Comparison of ENCODE assay signal across 12 cellular contexts in genomic region chr2:234136461-234136860, GRCh38.
DNase-seq lines count a peak whose midpoint lies in the region; ATAC-seq, FAIRE-seq and TF ChIP-seq lines count a peak whose summit lies in the region.
"Had no signal": no experiment of that assay in that cellular context is flagged by ENCODE, and none has a peak within 500 bp of the region (broad histone marks: within the 10 kb centered on the region; RNA-seq: fewer than 3 reads in every experiment).

No MANE protein-coding gene starts in this region.

- no peak for FAIRE-seq in GM12892 (lab: Jason Lieb, UNC)
- FAIRE-seq: TTC549 had no signal

- H3K27ac ChIP-seq in epithelial cell of prostate, result peak overlapping the region; percentile 79

- peaks cover 7% of the 10 kb centered on the region for H3K27me3 Mint-ChIP-seq in T-helper 1 cell treated with Interleukin-12 subunit alpha and Interleukin-12 subunit beta and Interleukin-4 antibody, amounts not matched to agents 30 μg/mL and 1 μg/mL, for 36 hours (ENCODE audit: low read depth)

- peaks cover 3% of the 10 kb centered on the region for H3K36me3 Mint-ChIP-seq in T-helper 1 cell treated with Interleukin-12 subunit alpha and Interleukin-12 subunit beta and Interleukin-4 antibody, amounts not matched to agents 30 μg/mL and 1 μg/mL, for 36 hours (ENCODE audit: low read depth)

- no peaks in the 10 kb centered on the region for H3K9me3 Mint-ChIP-seq in T-helper 1 cell treated with Interleukin-12 subunit alpha and Interleukin-12 subunit beta and Interleukin-4 antibody, amounts not matched to agents 30 μg/mL and 1 μg/mL, for 36 hours

- peaks cover 19% of the 10 kb centered on the region for H3K4me1 Mint-ChIP-seq in T-helper 1 cell treated with Interleukin-12 subunit alpha and Interleukin-12 subunit beta and Interleukin-4 antibody, amounts not matched to agents 30 μg/mL and 1 μg/mL, for 36 hours (ENCODE audit: low read depth)

- H3K4me3 Mint-ChIP-seq in T-helper 1 cell treated with Interleukin-12 subunit alpha and Interleukin-12 subunit beta and Interleukin-4 antibody, amounts not matched to agents 30 μg/mL and 1 μg/mL, for 36 hours, result no peak overlapping the region
- H3K4me3 Mint-ChIP-seq: B cell had no signal

- H3K27ac Mint-ChIP-seq in T-helper 1 cell treated with Interleukin-12 subunit alpha and Interleukin-12 subunit beta and Interleukin-4 antibody, amounts not matched to agents 30 μg/mL and 1 μg/mL, for 36 hours, result peak overlapping the region; percentile 77
- H3K27ac Mint-ChIP-seq: B cell had no signal

- no peak for TF ChIP-seq POLR2A in GM12892 (IDR thresholded peaks at IDR 0.05; ENCODE audit: low read depth, low read length)

- no peak for ATAC-seq in GM21423 (IDR thresholded peaks at IDR 0.05; ENCODE audit: unreplicated experiment)

- DNase-seq in stimulated activated CD4-positive, alpha-beta T cell treated with anti-CD3 and anti-CD28 coated beads, Interleukin-15, amount 100 ng/mL, for 24 hours, result peak; percentile 22
- DNase-seq in stimulated activated CD4-positive, alpha-beta T cell treated with anti-CD3 and anti-CD28 coated beads, Interleukin-2, amount 100 ng/mL, for 24 hours, result no peak
- DNase-seq in epithelial cell of prostate (ENCODE audit: low read depth, low spot score) (no peak), activated gamma-delta T cell treated with Interleukin-2 at 50 U/mL for 16 hours (no peak), NCI-H1436 (lab: John Stamatoyannopoulos, UW) (no peak), GM12892 (ENCODE audit: insufficient read length) (no peak)
- DNase-seq: effector CD4-positive, alpha-beta T cell; Karpas-422 had no signal
